ENCODE assay signal across 21 cellular contexts in genomic region chr11:18367431-18367830, GRCh38. TPM values are rescaled to one million over a fixed set of nuclear protein-coding genes. Genes with fewer than 3 reads are reported as not detected.
DNase-seq lines count a peak whose midpoint lies in the region; ATAC-seq lines count a peak whose summit lies in the region.
"Had no signal": no experiment of that assay in that cellular context is flagged by ENCODE, and none has a peak within 500 bp of the region (broad histone marks: within the 10 kb centered on the region; RNA-seq: fewer than 3 reads in every experiment).

No MANE protein-coding gene starts in this region.

- H3K4me3 Mint-ChIP-seq in naive thymus-derived CD8-positive, alpha-beta T cell, result no peak overlapping the region
- H3K4me3 Mint-ChIP-seq: activated CD8-positive, alpha-beta memory T cell treated with anti-CD3 and anti-CD28 coated beads, Interleukin-2, amount 10 ng/mL, durations not matched to agents 7 days and 5 days; natural killer cell; stimulated activated naive CD8-positive, alpha-beta T cell treated with anti-CD3 and anti-CD28 coated beads, Interleukin-15, amount 100 ng/mL, for 72 hours; type B pancreatic cell had no signal

- H3K36me3 Mint-ChIP-seq in naive thymus-derived CD8-positive, alpha-beta T cell, result peaks cover 3 to 42% (median 9%) of the 10 kb centered on the region in 3 donors

- H3K9me3 Mint-ChIP-seq in naive thymus-derived CD8-positive, alpha-beta T cell, result no peaks in the 10 kb centered on the region
- H3K9me3 Mint-ChIP-seq: natural killer cell; stimulated activated naive CD8-positive, alpha-beta T cell treated with anti-CD3 and anti-CD28 coated beads, Interleukin-15, amount 100 ng/mL, for 72 hours; type B pancreatic cell had no signal

- intact Hi-C loops in left cardiac atrium (cut with DNase I), result loop anchor here in 1 of 2 donors (5.0 kb wide), 1 partner anchor 40 kb away; no protein-coding TSS in a partner anchor

- POLR2A ChIA-PET in naive thymus-derived CD8-positive, alpha-beta T cell (lab: Charles Lee), result interaction anchor here (0.8 to 1.1 kb wide), 2 partner anchors 11 to 28 kb away, joined by 3 read pairs; no protein-coding TSS in a partner anchor

- no peak for ATAC-seq in naive thymus-derived CD8-positive, alpha-beta T cell
- ATAC-seq in left cardiac atrium, result no peak
- ATAC-seq: activated CD8-positive, alpha-beta memory T cell treated with anti-CD3 and anti-CD28 coated beads, Interleukin-2, amount 10 ng/mL, durations not matched to agents 7 days and 5 days; heart right ventricle; natural killer cell; stimulated activated naive CD8-positive, alpha-beta T cell treated with anti-CD3 and anti-CD28 coated beads, Interleukin-15, amount 100 ng/mL, for 72 hours had no signal

- H3K27ac Mint-ChIP-seq in naive thymus-derived CD8-positive, alpha-beta T cell, result peak overlapping the region in 6 of 10 donors; percentile 2 to 58 (median 28)
- H3K27ac Mint-ChIP-seq: activated CD8-positive, alpha-beta memory T cell treated with anti-CD3 and anti-CD28 coated beads, Interleukin-2, amount 10 ng/mL, durations not matched to agents 7 days and 5 days; type B pancreatic cell had no signal

- no peaks in the 10 kb centered on the region for H3K27me3 Mint-ChIP-seq in naive thymus-derived CD8-positive, alpha-beta T cell
- H3K27me3 Mint-ChIP-seq: activated CD8-positive, alpha-beta memory T cell treated with anti-CD3 and anti-CD28 coated beads, Interleukin-2, amount 10 ng/mL, durations not matched to agents 7 days and 5 days; stimulated activated naive CD8-positive, alpha-beta T cell treated with anti-CD3 and anti-CD28 coated beads, Interleukin-15, amount 100 ng/mL, for 72 hours; type B pancreatic cell had no signal

- peaks cover 6 to 9% (median 8%) of the 10 kb centered on the region in 4 donors for H3K4me1 Mint-ChIP-seq in naive thymus-derived CD8-positive, alpha-beta T cell
- H3K4me1 Mint-ChIP-seq: stimulated activated naive CD8-positive, alpha-beta T cell treated with anti-CD3 and anti-CD28 coated beads, Interleukin-15, amount 100 ng/mL, for 72 hours had no signal

- DNase-seq in Daoy (ENCODE audit: low read depth) (peak; percentile 6), LHCN-M2 (ENCODE audit: low read depth) (peak; percentile 34), ecto neural progenitor cell (ENCODE audit: low spot score) (peak; percentile 5), left cardiac atrium (no peak), NCI-H2227 (lab: John Stamatoyannopoulos, UW; ENCODE audit: unreplicated experiment) (no peak), islet precursor cell (no peak)
- no peak for DNase-seq in naive thymus-derived CD8-positive, alpha-beta T cell
- DNase-seq: activated CD8-positive, alpha-beta memory T cell treated with anti-CD3 and anti-CD28 coated beads, Interleukin-2, amount 10 ng/mL, durations not matched to agents 7 days and 5 days; adrenal gland; C1 segment of cervical spinal cord; dorsolateral prefrontal cortex; heart right ventricle; natural killer cell; NCI-H146; SK-N-SH; stimulated activated naive CD8-positive, alpha-beta T cell treated with anti-CD3 and anti-CD28 coated beads, Interleukin-15, amount 100 ng/mL, for 72 hours; T1000 had no signal

RNA-seq across cellular contexts. Expression of gene LDHA, which starts 26.9 kb away (rescaled TPM):
- 452 and 487 TPM in 2 replicates for total RNA-seq in Daoy (2014; rRNA removed; shearing (Covaris generic))
- total RNA-seq in LHCN-M2 (2014; rRNA removed) (1,725 and 1,848 TPM in 2 replicates), left cardiac atrium (100 to 1,000 TPM; 297 to 586 TPM)
- polyA plus RNA-seq in LHCN-M2 (2012), result 1,676 TPM
- total RNA-seq in naive thymus-derived CD8-positive, alpha-beta T cell, result 100 to 1,000 TPM in 1 of 2 experiments, 10 to 100 TPM in 1; 96.1 to 102 TPM
- 100 to 1,000 TPM; 333 to 345 (median 345) TPM for polyA plus RNA-seq in naive thymus-derived CD8-positive, alpha-beta T cell

RNA-seq across cellular contexts. Expression of gene LDHC, which starts 44.7 kb away (rescaled TPM):
- not detected in 2 replicates for total RNA-seq in Daoy (2014; rRNA removed; shearing (Covaris generic))
- not detected in 2 replicates for total RNA-seq in LHCN-M2 (2014; rRNA removed)
- not detected for polyA plus RNA-seq in LHCN-M2 (2012)
- total RNA-seq in naive thymus-derived CD8-positive, alpha-beta T cell, result not detected
- polyA plus RNA-seq in naive thymus-derived CD8-positive, alpha-beta T cell, result 1 to 10 TPM in 1 of 3 donors, not detected in 2; 4.0 TPM
- total RNA-seq in left cardiac atrium, result not detected
- total RNA-seq: cardiac muscle cell, esophagus muscularis mucosa, natural killer cell, skeletal muscle tissue had no signal
- polyA plus RNA-seq: cardiac muscle cell, SK-N-SH had no signal

RNA-seq across cellular contexts. Expression of gene GTF2H1, which starts 45.1 kb away (rescaled TPM):
- total RNA-seq in Daoy (2014; rRNA removed; shearing (Covaris generic)), result 70.4 and 78.8 TPM in 2 replicates
- total RNA-seq in LHCN-M2 (2014; rRNA removed) (74.3 and 74.6 TPM in 2 replicates), left cardiac atrium (10 to 100 TPM; 22.2 to 22.4 TPM)
- 28.6 TPM for polyA plus RNA-seq in LHCN-M2 (2012)
- total RNA-seq in naive thymus-derived CD8-positive, alpha-beta T cell, result 10 to 100 TPM; 40.8 to 48.6 TPM
- polyA plus RNA-seq in naive thymus-derived CD8-positive, alpha-beta T cell, result 10 to 100 TPM; 29.0 to 34.3 (median 29.0) TPM

RNA-seq across cellular contexts. Expression of gene HPS5, which starts 45.5 kb away (rescaled TPM):
- 32.1 and 32.9 TPM in 2 replicates for total RNA-seq in Daoy (2014; rRNA removed; shearing (Covaris generic))
- total RNA-seq in LHCN-M2 (2014; rRNA removed), result 29.0 and 34.6 TPM in 2 replicates
- polyA plus RNA-seq in LHCN-M2 (2012), result 16.8 TPM
- 10 to 100 TPM; 20.0 to 20.3 TPM for total RNA-seq in naive thymus-derived CD8-positive, alpha-beta T cell
- 10 to 100 TPM; 11.6 to 12.2 (median 11.7) TPM for polyA plus RNA-seq in naive thymus-derived CD8-positive, alpha-beta T cell
- 10 to 100 TPM; 10.8 to 12.7 TPM for total RNA-seq in left cardiac atrium

Comparison
In these comparisons a context has a peak if more than half of its experiments do, and no peak if none do; other contexts are left out.
1. DNase-seq: peak in Daoy (single experiment), LHCN-M2 (single experiment) and ecto neural progenitor cell (single experiment); none in naive thymus-derived CD8-positive, alpha-beta T cell (0 of 10), left cardiac atrium (single experiment), NCI-H2227 (single experiment) and islet precursor cell (single experiment).